Comparison of ENCODE assay signal across 25 cellular contexts in genomic region chr1:183651621-183652020, GRCh38. TPM values are rescaled to one million over a fixed set of nuclear protein-coding genes. Genes with fewer than 3 reads are reported as not detected.
DNase-seq lines count a peak whose midpoint lies in the region; ATAC-seq and TF ChIP-seq lines count a peak whose summit lies in the region.
"Had no signal": no experiment of that assay in that cellular context is flagged by ENCODE, and none has a peak within 500 bp of the region (broad histone marks: within the 10 kb centered on the region; RNA-seq: fewer than 3 reads in every experiment).

No MANE protein-coding gene starts in this region.

- H3K27me3 Mint-ChIP-seq in activated naive CD8-positive, alpha-beta T cell treated with anti-CD3 and anti-CD28 coated beads, Interleukin-2, amount 50 U/mL, for 24 hours, result no peaks in the 10 kb centered on the region
- H3K27me3 Mint-ChIP-seq: type B pancreatic cell had no signal

- H3K9me3 Mint-ChIP-seq in activated naive CD8-positive, alpha-beta T cell treated with anti-CD3 and anti-CD28 coated beads, Interleukin-2, amount 50 U/mL, for 24 hours, result no peaks in the 10 kb centered on the region
- H3K9me3 Mint-ChIP-seq in stimulated activated effector memory CD8-positive, alpha-beta T cell treated with anti-CD3 and anti-CD28 coated beads, Interleukin-12 subunit alpha, Interleukin-12 subunit beta, amount 100 ng/mL, for 72 hours, result no peaks in the 10 kb centered on the region
- H3K9me3 Mint-ChIP-seq: type B pancreatic cell, WTC11 had no signal

- H3K4me3 ChIP-seq in left ventricle myocardium inferior, result no peak overlapping the region
- H3K4me3 ChIP-seq in MG63, result no peak overlapping the region
- H3K4me3 ChIP-seq: left lung had no signal

- no peaks in the 10 kb centered on the region for H3K27me3 ChIP-seq in left ventricle myocardium inferior (ENCODE audit: low read depth)
- H3K27me3 ChIP-seq in MG63, result peaks cover 11% of the 10 kb centered on the region
- H3K27me3 ChIP-seq: left lung had no signal

- H3K4me1 ChIP-seq in left ventricle myocardium inferior, result peaks cover 84% of the 10 kb centered on the region

- intact Hi-C loops in left ventricle myocardium inferior (cut with micrococcal nuclease), result loop anchor here (5.0 kb wide), 1 partner anchor 36 kb away; no protein-coding TSS in a partner anchor
- intact Hi-C loops in Right ventricle myocardium superior (cut with DNase I), result no loop called here

- H3K27ac Mint-ChIP-seq in activated naive CD8-positive, alpha-beta T cell treated with anti-CD3 and anti-CD28 coated beads, Interleukin-2, amount 50 U/mL, for 24 hours, result peak overlapping the region; percentile 58
- H3K27ac Mint-ChIP-seq in stimulated activated effector memory CD8-positive, alpha-beta T cell treated with anti-CD3 and anti-CD28 coated beads, Interleukin-12 subunit alpha, Interleukin-12 subunit beta, amount 100 ng/mL, for 72 hours, result peak overlapping the region; percentile 82
- H3K27ac Mint-ChIP-seq: type B pancreatic cell, WTC11 had no signal

- H3K36me3 Mint-ChIP-seq in activated naive CD8-positive, alpha-beta T cell treated with anti-CD3 and anti-CD28 coated beads, Interleukin-2, amount 50 U/mL, for 24 hours (ENCODE audit: low read depth), result no peaks in the 10 kb centered on the region
- no peaks in the 10 kb centered on the region for H3K36me3 Mint-ChIP-seq in stimulated activated effector memory CD8-positive, alpha-beta T cell treated with anti-CD3 and anti-CD28 coated beads, Interleukin-12 subunit alpha, Interleukin-12 subunit beta, amount 100 ng/mL, for 72 hours
- H3K36me3 Mint-ChIP-seq: type B pancreatic cell, WTC11 had no signal

- no peak overlapping the region for H3K4me3 Mint-ChIP-seq in activated naive CD8-positive, alpha-beta T cell treated with anti-CD3 and anti-CD28 coated beads, Interleukin-2, amount 50 U/mL, for 24 hours
- peak overlapping the region; percentile 14 for H3K4me3 Mint-ChIP-seq in stimulated activated effector memory CD8-positive, alpha-beta T cell treated with anti-CD3 and anti-CD28 coated beads, Interleukin-12 subunit alpha, Interleukin-12 subunit beta, amount 100 ng/mL, for 72 hours
- H3K4me3 Mint-ChIP-seq: type B pancreatic cell, WTC11 had no signal

- ATAC-seq in Right ventricle myocardium superior (ENCODE audit: poor library complexity), result no peak
- no peak for ATAC-seq in activated naive CD8-positive, alpha-beta T cell treated with anti-CD3 and anti-CD28 coated beads, Interleukin-2, amount 50 U/mL, for 24 hours
- no peak for ATAC-seq in stimulated activated effector memory CD8-positive, alpha-beta T cell treated with anti-CD3 and anti-CD28 coated beads, Interleukin-12 subunit alpha, Interleukin-12 subunit beta, amount 100 ng/mL, for 72 hours
- no peak for ATAC-seq in GM18907 (IDR thresholded peaks at IDR 0.05; ENCODE audit: unreplicated experiment)
- ATAC-seq in GM21786 (IDR thresholded peaks at IDR 0.05; ENCODE audit: unreplicated experiment), result no peak
- ATAC-seq: left lung, WTC11 had no signal

- TF ChIP-seq CTCF in left ventricle myocardium inferior (IDR thresholded peaks at IDR 0.05; ENCODE audit: borderline replicate concordance), result no peak

- H3K27ac ChIP-seq in left ventricle myocardium inferior (replicated peaks), result peak overlapping the region; percentile 80

- H3K9me3 ChIP-seq in left ventricle myocardium inferior (replicated peaks) (no peaks in the 10 kb centered on the region), MG63 (no peaks in the 10 kb centered on the region)
- H3K9me3 ChIP-seq: left lung had no signal

- peaks cover 30% of the 10 kb centered on the region for H3K4me1 Mint-ChIP-seq in activated naive CD8-positive, alpha-beta T cell treated with anti-CD3 and anti-CD28 coated beads, Interleukin-2, amount 50 U/mL, for 24 hours
- H3K4me1 Mint-ChIP-seq in stimulated activated effector memory CD8-positive, alpha-beta T cell treated with anti-CD3 and anti-CD28 coated beads, Interleukin-12 subunit alpha, Interleukin-12 subunit beta, amount 100 ng/mL, for 72 hours, result peaks cover 22% of the 10 kb centered on the region

- no peak for DNase-seq in left ventricle myocardium inferior
- DNase-seq in Right ventricle myocardium superior, result no peak
- peak; percentile 14 for DNase-seq in MG63
- no peak for DNase-seq in activated naive CD8-positive, alpha-beta T cell treated with anti-CD3 and anti-CD28 coated beads, Interleukin-2, amount 50 U/mL, for 24 hours
- DNase-seq in stimulated activated effector memory CD8-positive, alpha-beta T cell treated with anti-CD3 and anti-CD28 coated beads, Interleukin-12 subunit alpha, Interleukin-12 subunit beta, amount 100 ng/mL, for 72 hours (ENCODE audit: low spot score in 2 of 2), result no peak
- DNase-seq: activated gamma-delta T cell treated with Interleukin-2 at 50 U/mL for 16 hours; AML-193; Calu3; HCEC 1CT; KG1; left lung; NCI-H187 treated with DMSO at 0.1 percent for 48 hours; NCI-H2227 treated with DMSO at 0.1 percent for 48 hours; SIG-M5; small intestine; stimulated activated CD4-positive, alpha-beta T cell treated with anti-CD3 and anti-CD28 coated beads, Interleukin-4, amount 100 ng/mL, for 1 hour had no signal

- H3K36me3 ChIP-seq in left ventricle myocardium inferior, result no peaks in the 10 kb centered on the region
- no peaks in the 10 kb centered on the region for H3K36me3 ChIP-seq in MG63
- H3K36me3 ChIP-seq: left lung had no signal

RNA-seq across cellular contexts. Expression of gene APOBEC4, which starts 1.5 kb away (rescaled TPM):
- total RNA-seq in left ventricle myocardium inferior (0.11 TPM), Right ventricle myocardium superior (not detected)
- not detected in 2 replicates for total RNA-seq in MG63 (2014; rRNA removed; shearing (Covaris generic); ENCODE audit: low replicate concordance)
- total RNA-seq: Calu3; chondrocyte; Daoy; HT1080; pulmonary artery endothelial cell; T-helper 1 cell treated with Interleukin-12 subunit alpha and Interleukin-12 subunit beta and Interleukin-4 antibody, amounts not matched to agents 30 ng/mL and 1 ng/mL, for 36 hours; WTC11 had no signal

RNA-seq across cellular contexts. Expression of gene ARPC5, which starts 16.0 kb away (rescaled TPM):
- total RNA-seq in left ventricle myocardium inferior (33.6 TPM), Right ventricle myocardium superior (32.9 TPM)
- 232 and 372 TPM in 2 replicates for total RNA-seq in MG63 (2014; rRNA removed; shearing (Covaris generic); ENCODE audit: low replicate concordance)
